In genomic region chr6:117776441-117776840, GRCh38 we compare ENCODE assay signal across 11 cellular contexts.
A peak's percentile ranks its signal among the peaks of the same experiment; 100 is the strongest.
DNase-seq lines count a peak whose midpoint lies in the region; ATAC-seq and TF ChIP-seq lines count a peak whose summit lies in the region.
"Had no signal": no experiment of that assay in that cellular context is flagged by ENCODE, and none has a peak within 500 bp of the region (broad histone marks: within the 10 kb centered on the region; RNA-seq: fewer than 3 reads in every experiment).

No MANE protein-coding gene starts in this region.

- in situ Hi-C loops in KBM-7 (cut with MboI; ENCODE audit: low pct_unique_long_range_greater_than_20kb, low sequenced_read_pairs) (no loop called here), brain microvascular endothelial cell (cut with HindIII; ENCODE audit: low pct_ligation_motif_present, low sequenced_read_pairs) (no loop called here)

- no peak for DNase-seq in AG04450 (ENCODE audit: low read depth, low spot score)
- DNase-seq in KBM-7 = peak; percentile 11
- no peak for DNase-seq in brain microvascular endothelial cell
- no peak for DNase-seq in nucleus accumbens (lab: John Stamatoyannopoulos, UW)
- DNase-seq in activated effector memory CD4-positive, alpha-beta T cell treated with anti-CD3 and anti-CD28 coated beads, Interleukin-2, amount 50 U/mL, for 16 hours = no peak
- DNase-seq: activated T-cell treated with anti-CD3 and anti-CD28 coated beads, Interleukin-2, amount 50 U/mL, for 24 hours; Calu3; NCI-H82 had no signal

- H3K9me3 ChIP-seq in AG04450 (ENCODE audit: control insufficient read depth, insufficient read depth, low read length) = no peaks in the 10 kb centered on the region

- H3K27me3 ChIP-seq in AG04450 (ENCODE audit: control insufficient read depth, insufficient read depth, low read length) = no peaks in the 10 kb centered on the region
- H3K27me3 ChIP-seq in brain microvascular endothelial cell (replicated peaks) = no peaks in the 10 kb centered on the region

- H3K27ac ChIP-seq in AG04450 (ENCODE audit: low read depth, low read length) (no peak overlapping the region), brain microvascular endothelial cell (no peak overlapping the region)

- CTCF ChIA-PET in AG04450 (lab: Charles Lee) = interaction anchor here (0.6 to 1.7 kb wide), 6 partner anchors 9 to 504 kb away, joined by 3 to 5 read pairs (median 4); no protein-coding TSS in a partner anchor

- H3K4me3 ChIP-seq in AG04450 (ENCODE audit: low read depth, low read length) = no peak overlapping the region
- no peak overlapping the region for H3K4me3 ChIP-seq in brain microvascular endothelial cell (ENCODE audit: low read depth, low read length)

- POLR2A ChIA-PET in AG04450 (lab: Yijun Ruan, JAX) = no interaction called here

- no peaks in the 10 kb centered on the region for H3K36me3 ChIP-seq in brain microvascular endothelial cell (replicated peaks)

- ATAC-seq in GM18909 (IDR thresholded peaks at IDR 0.05; ENCODE audit: poor library complexity, unreplicated experiment) = peak; percentile 40
- ATAC-seq in GM19455 (IDR thresholded peaks at IDR 0.05; ENCODE audit: unreplicated experiment) = no peak
- no peak for ATAC-seq in HG03196 (IDR thresholded peaks at IDR 0.05; ENCODE audit: unreplicated experiment)

- TF ChIP-seq CTCF in AG04450 (IDR thresholded peaks at IDR 0.05; ENCODE audit: low read depth, low read length) = peak; percentile 52
- peak; percentile 32 for TF ChIP-seq CTCF in brain microvascular endothelial cell (IDR thresholded peaks at IDR 0.05; ENCODE audit: low read depth, low read length, missing control alignments)
